Comparison of ENCODE assay signal across 16 cellular contexts in the genomic region with DNA sequence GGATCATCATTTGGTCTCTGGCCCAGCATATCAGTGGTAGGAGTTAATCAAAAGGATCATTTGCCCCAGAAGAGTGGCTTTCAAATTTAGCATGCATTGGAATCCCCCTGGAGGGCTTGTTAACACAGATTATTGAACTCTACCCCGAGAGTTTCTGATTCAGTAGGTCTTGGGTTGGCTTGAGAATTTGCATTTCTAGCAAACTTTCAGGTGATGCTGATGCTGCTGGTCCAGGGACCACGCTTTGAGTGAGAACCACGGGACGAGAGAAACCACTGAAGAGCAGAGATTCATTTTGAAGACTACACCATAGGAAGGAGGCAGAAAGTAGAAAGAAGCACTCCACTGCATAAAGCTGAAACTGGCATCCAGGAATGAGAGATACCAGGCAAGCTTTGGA.
DNase-seq lines count a peak whose midpoint lies in the region; ATAC-seq, FAIRE-seq and TF ChIP-seq lines count a peak whose summit lies in the region.
"Had no signal": no experiment of that assay in that cellular context is flagged by ENCODE, and none has a peak within 500 bp of the region (broad histone marks: within the 10 kb centered on the region; RNA-seq: fewer than 3 reads in every experiment).

No MANE protein-coding gene starts in this region.

- peak; percentile 74 for ATAC-seq in GM18520 (IDR thresholded peaks at IDR 0.05; ENCODE audit: unreplicated experiment)
- peak; percentile 72 for ATAC-seq in GM21367 (IDR thresholded peaks at IDR 0.05; ENCODE audit: unreplicated experiment)
- peak; percentile 78 for ATAC-seq in HG02981 (IDR thresholded peaks at IDR 0.05; ENCODE audit: unreplicated experiment)
- ATAC-seq in PC-3, result no peak
- ATAC-seq in HepG2, result no peak
- ATAC-seq: foreskin keratinocyte had no signal

- H3F3A ChIP-seq in PC-3 (ENCODE audit: low read length, unreplicated experiment), result no peaks in the 10 kb centered on the region

- in situ Hi-C loops in HepG2 (cut with HindIII; ENCODE audit: extremely low pct_ligation_motif_present, low pct_unique_long_range_greater_than_20kb), result no loop called here

- no peak for TF ChIP-seq RAD21 in HepG2 (CRISPR knock-in tag; IDR thresholded peaks at IDR 0.05)

- H3K27ac Mint-ChIP-seq in nephron progenitor cell, result no peak overlapping the region
- no peak overlapping the region for H3K27ac Mint-ChIP-seq in activated naive CD4-positive, alpha-beta T cell treated with anti-CD3 and anti-CD28 coated beads, Interleukin-2, amount 10 ng/mL, durations not matched to agents 7 days and 5 days
- H3K27ac Mint-ChIP-seq: stimulated activated naive CD8-positive, alpha-beta T cell treated with anti-CD3 and anti-CD28 coated beads, Interleukin-15, Interleukin-2, amounts not matched to agents 100 ng/mL and 50 ng/mL, for 24 hours had no signal

- H3K36me3 Mint-ChIP-seq in nephron progenitor cell (ENCODE audit: low read depth), result no peaks in the 10 kb centered on the region
- peaks cover 9% of the 10 kb centered on the region for H3K36me3 Mint-ChIP-seq in activated naive CD4-positive, alpha-beta T cell treated with anti-CD3 and anti-CD28 coated beads, Interleukin-2, amount 10 ng/mL, durations not matched to agents 7 days and 5 days
- H3K36me3 Mint-ChIP-seq: activated naive CD8-positive, alpha-beta T cell had no signal

- no peak for TF ChIP-seq CTCF in PC-3 (conservative IDR thresholded peaks at IDR 0.05; ENCODE audit: low read depth, low read length)
- no peak for TF ChIP-seq CTCF in HepG2 (CRISPR knock-in tag; IDR thresholded peaks at IDR 0.05)
- TF ChIP-seq CTCF in nephron progenitor cell (IDR thresholded peaks at IDR 0.05), result no peak

- H3K4me1 ChIP-seq in PC-3 (ENCODE audit: insufficient read depth, low read length), result peaks cover 27% of the 10 kb centered on the region
- no peaks in the 10 kb centered on the region for H3K4me1 ChIP-seq in HepG2 (ENCODE audit: insufficient read depth, low read length)
- H3K4me1 ChIP-seq: colonic mucosa had no signal

- WGBS in HepG2 (ENCODE audit: low lambda C conversion rate), result 0% methylated on average over 4 of the region's 4 CpGs

- CTCF ChIA-PET in PC-3 (lab: Charles Lee), result no interaction called here
- CTCF ChIA-PET in HepG2 (lab: Yijun Ruan, JAX; ENCODE audit: low intra/inter-chr PET ratio, low total read pairs), result no interaction called here
- CTCF ChIA-PET in activated naive CD4-positive, alpha-beta T cell treated with anti-CD3 and anti-CD28 coated beads, Interleukin-2, amount 10 ng/mL, durations not matched to agents 7 days and 5 days (lab: Charles Lee), result no interaction called here

- H3K79me2 ChIP-seq in PC-3 (ENCODE audit: low read length) (no peaks in the 10 kb centered on the region), HepG2 (ENCODE audit: insufficient read depth, low read length) (no peaks in the 10 kb centered on the region)

- H3K27me3 Mint-ChIP-seq in nephron progenitor cell (ENCODE audit: low read depth, poor library complexity), result peaks cover 32% of the 10 kb centered on the region
- H3K27me3 Mint-ChIP-seq in activated naive CD4-positive, alpha-beta T cell treated with anti-CD3 and anti-CD28 coated beads, Interleukin-2, amount 10 ng/mL, durations not matched to agents 7 days and 5 days, result peaks cover 3% of the 10 kb centered on the region
- H3K27me3 Mint-ChIP-seq: activated naive CD8-positive, alpha-beta T cell had no signal

- H3K27me3 ChIP-seq in PC-3 (ENCODE audit: low read length), result no peaks in the 10 kb centered on the region
- H3K27me3 ChIP-seq in HepG2 (ENCODE audit: control insufficient read depth in 1 of 2, insufficient read depth in 2 of 2, low read length in 2 of 2), result no peaks in the 10 kb centered on the region
- H3K27me3 ChIP-seq: colonic mucosa, foreskin keratinocyte, SJSA1 had no signal

- H3K4me3 ChIP-seq in PC-3 (ENCODE audit: low read length), result no peak overlapping the region
- H3K4me3 ChIP-seq in HepG2 (replicated peaks in 1 of 3; ENCODE audit: insufficient read depth in 1 of 3, low read depth in 2 of 3, low read length in 3 of 3), result no peak overlapping the region
- H3K4me3 ChIP-seq: colonic mucosa, SJSA1 had no signal

- FAIRE-seq in HepG2 (lab: Jason Lieb, UNC), result no peak

- no peak overlapping the region for H3K9ac ChIP-seq in PC-3 (ENCODE audit: low read length)
- no peak overlapping the region for H3K9ac ChIP-seq in HepG2 (ENCODE audit: insufficient read depth, low read depth, low read length)

- no peaks in the 10 kb centered on the region for H3K4me1 Mint-ChIP-seq in nephron progenitor cell
- peaks cover 35% of the 10 kb centered on the region for H3K4me1 Mint-ChIP-seq in activated naive CD4-positive, alpha-beta T cell treated with anti-CD3 and anti-CD28 coated beads, Interleukin-2, amount 10 ng/mL, durations not matched to agents 7 days and 5 days

- H3K9me3 ChIP-seq in PC-3 (ENCODE audit: low read length), result no peaks in the 10 kb centered on the region
- no peaks in the 10 kb centered on the region for H3K9me3 ChIP-seq in HepG2 (ENCODE audit: low read length)
- H3K9me3 ChIP-seq: colonic mucosa, SJSA1 had no signal

- TF ChIP-seq POLR2A in HepG2 (IDR thresholded peaks at IDR 0.05; ENCODE audit: insufficient read depth in 1 of 2, low read depth in 2 of 2, low read length in 2 of 2), result no peak

- POLR2A ChIA-PET in PC-3 (lab: Charles Lee; ENCODE audit: unreplicated experiment), result no interaction called here
- POLR2A ChIA-PET in HepG2 (lab: Yijun Ruan, JAX), result no interaction called here

- H3K27ac ChIP-seq in PC-3 (ENCODE audit: low read length) (peak overlapping the region; percentile 74), HepG2 (ENCODE audit: extremely low read length, insufficient read depth, low read length) (no peak overlapping the region)
- H3K27ac ChIP-seq: C4-2B, colonic mucosa had no signal

- no peaks in the 10 kb centered on the region for H3K36me3 ChIP-seq in PC-3 (ENCODE audit: low read depth, low read length)
- H3K36me3 ChIP-seq in HepG2 (replicated peaks in 1 of 2; ENCODE audit: control insufficient read depth in 1 of 2, insufficient read depth in 2 of 2, low read length in 2 of 2), result no peaks in the 10 kb centered on the region
- H3K36me3 ChIP-seq: colonic mucosa, SJSA1 had no signal

- DNase-seq in PC-3 (no peak), HepG2 (ENCODE audit: low spot score) (no peak), nephron progenitor cell (no peak), NAMALWA (ENCODE audit: low spot score) (no peak)
- DNase-seq in activated naive CD4-positive, alpha-beta T cell treated with anti-CD3 and anti-CD28 coated beads, Interleukin-2, amount 10 ng/mL, durations not matched to agents 7 days and 5 days, result no peak
- DNase-seq: activated CD4-positive, alpha-beta T cell treated with anti-CD3 and anti-CD28 coated beads for 1 hour; colonic mucosa; foreskin keratinocyte; HFFc6 had no signal

- BruUV-seq in PC-3 (replicated peaks; lab: Mats Ljungman, UMichigan) (no TSS peak), HepG2 (replicated peaks; lab: Mats Ljungman, UMichigan) (no TSS peak)

- H3K9me3 Mint-ChIP-seq in nephron progenitor cell, result peaks cover 3% of the 10 kb centered on the region
- peaks cover 9% of the 10 kb centered on the region for H3K9me3 Mint-ChIP-seq in activated naive CD4-positive, alpha-beta T cell treated with anti-CD3 and anti-CD28 coated beads, Interleukin-2, amount 10 ng/mL, durations not matched to agents 7 days and 5 days
- H3K9me3 Mint-ChIP-seq: HFFc6; stimulated activated naive CD8-positive, alpha-beta T cell treated with anti-CD3 and anti-CD28 coated beads, Interleukin-15, Interleukin-2, amounts not matched to agents 100 ng/mL and 50 ng/mL, for 24 hours had no signal

- H3K4me2 ChIP-seq in PC-3 (ENCODE audit: low read length) (no peak overlapping the region), HepG2 (ENCODE audit: low read depth, low read length) (no peak overlapping the region)

- intact Hi-C loops in PC-3 (cut with micrococcal nuclease) (loop anchor here (5.0 to 10.0 kb wide), 2 partner anchors 81 to 142 kb away; a partner anchor contains a TSS), HepG2 (cut with micrococcal nuclease; ENCODE audit: unreplicated experiment) (no loop called here)

- H3K9me2 ChIP-seq in PC-3 (replicated peaks; ENCODE audit: low read length), result no peaks in the 10 kb centered on the region

- H2AFZ ChIP-seq in PC-3 (ENCODE audit: low read length) (no peak overlapping the region), HepG2 (ENCODE audit: low read length) (no peak overlapping the region)

- H4K20me1 ChIP-seq in PC-3 (ENCODE audit: low read length) (no peaks in the 10 kb centered on the region), HepG2 (ENCODE audit: insufficient read depth, low read length) (no peaks in the 10 kb centered on the region)

- no peak overlapping the region for H3K4me3 Mint-ChIP-seq in nephron progenitor cell
- H3K4me3 Mint-ChIP-seq in activated naive CD4-positive, alpha-beta T cell treated with anti-CD3 and anti-CD28 coated beads, Interleukin-2, amount 10 ng/mL, durations not matched to agents 7 days and 5 days, result no peak overlapping the region
- H3K4me3 Mint-ChIP-seq: activated naive CD8-positive, alpha-beta T cell; HFFc6; stimulated activated naive CD8-positive, alpha-beta T cell treated with anti-CD3 and anti-CD28 coated beads, Interleukin-15, Interleukin-2, amounts not matched to agents 100 ng/mL and 50 ng/mL, for 24 hours had no signal

- TF ChIP-seq EP300 in HepG2 (IDR thresholded peaks at IDR 0.05; ENCODE audit: low read depth in 2 of 2, low read length in 2 of 2), result no peak
- no peak for TF ChIP-seq EP300 in HepG2 (CRISPR knock-in tag; IDR thresholded peaks at IDR 0.05; ENCODE audit: borderline replicate concordance)

TF ChIP-seq in HepG2, 621 proteins besides CTCF, POLR2A, EP300 and RAD21 (continues in another document):
- TF ChIP-seq, protein P1, sequence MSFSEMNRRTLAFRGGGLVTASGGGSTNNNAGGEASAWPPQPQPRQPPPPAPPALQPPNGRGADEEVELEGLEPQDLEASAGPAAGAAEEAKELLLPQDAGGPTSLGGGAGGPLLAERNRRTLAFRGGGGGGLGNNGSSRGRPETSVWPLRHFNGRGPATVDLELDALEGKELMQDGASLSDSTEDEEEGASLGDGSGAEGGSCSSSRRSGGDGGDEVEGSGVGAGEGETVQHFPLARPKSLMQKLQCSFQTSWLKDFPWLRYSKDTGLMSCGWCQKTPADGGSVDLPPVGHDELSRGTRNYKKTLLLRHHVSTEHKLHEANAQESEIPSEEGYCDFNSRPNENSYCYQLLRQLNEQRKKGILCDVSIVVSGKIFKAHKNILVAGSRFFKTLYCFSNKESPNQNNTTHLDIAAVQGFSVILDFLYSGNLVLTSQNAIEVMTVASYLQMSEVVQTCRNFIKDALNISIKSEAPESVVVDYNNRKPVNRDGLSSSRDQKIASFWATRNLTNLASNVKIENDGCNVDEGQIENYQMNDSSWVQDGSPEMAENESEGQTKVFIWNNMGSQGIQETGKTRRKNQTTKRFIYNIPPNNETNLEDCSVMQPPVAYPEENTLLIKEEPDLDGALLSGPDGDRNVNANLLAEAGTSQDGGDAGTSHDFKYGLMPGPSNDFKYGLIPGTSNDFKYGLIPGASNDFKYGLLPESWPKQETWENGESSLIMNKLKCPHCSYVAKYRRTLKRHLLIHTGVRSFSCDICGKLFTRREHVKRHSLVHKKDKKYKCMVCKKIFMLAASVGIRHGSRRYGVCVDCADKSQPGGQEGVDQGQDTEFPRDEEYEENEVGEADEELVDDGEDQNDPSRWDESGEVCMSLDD (CRISPR knock-in tag; IDR thresholded peaks at IDR 0.05; ENCODE audit: borderline replicate concordance), result no peak
- no peak for TF ChIP-seq TARDBP (CRISPR knock-in tag; IDR thresholded peaks at IDR 0.05)
- no peak for TF ChIP-seq SOX5 (CRISPR knock-in tag; IDR thresholded peaks at IDR 0.05; ENCODE audit: borderline replicate concordance)
- no peak for TF ChIP-seq FOXA3 (CRISPR knock-in tag; IDR thresholded peaks at IDR 0.05)

Comparison
In these comparisons a context has a peak if more than half of its experiments do, and no peak if none do; other contexts are left out.
1. ATAC-seq: peak in GM18520 (single experiment), GM21367 (single experiment) and HG02981 (single experiment); none in PC-3 (single experiment) and HepG2 (single experiment).